19 cellular contexts compared by ENCODE assay signal in genomic region chr1:156803086-156803851, GRCh38. TPM values are rescaled to one million over a fixed set of nuclear protein-coding genes. Genes with fewer than 3 reads are reported as not detected.
A peak's percentile ranks its signal among the peaks of the same experiment; 100 is the strongest.
DNase-seq lines count a peak whose midpoint lies in the region; ATAC-seq and TF ChIP-seq lines count a peak whose summit lies in the region.
"Had no signal": no experiment of that assay in that cellular context is flagged by ENCODE, and none has a peak within 500 bp of the region (broad histone marks: within the 10 kb centered on the region; RNA-seq: fewer than 3 reads in every experiment).

No MANE protein-coding gene starts in this region.

- no peak for TF ChIP-seq POLR2A in gastrocnemius medialis (IDR thresholded peaks at IDR 0.05)

- H3K9me3 ChIP-seq in HEK293 (ENCODE audit: control insufficient read depth, insufficient read depth, low read depth, low read length) (no peaks in the 10 kb centered on the region), gastrocnemius medialis (no peaks in the 10 kb centered on the region)
- H3K9me3 ChIP-seq: ascending aorta had no signal

- peaks cover 47% of the 10 kb centered on the region for H3K4me1 Mint-ChIP-seq in activated CD8-positive, alpha-beta memory T cell treated with anti-CD3 and anti-CD28 coated beads, Interleukin-2, amount 10 ng/mL, durations not matched to agents 7 days and 5 days
- H3K4me1 Mint-ChIP-seq in nephron = peaks cover 69% of the 10 kb centered on the region

- no peak overlapping the region for H3K4me3 ChIP-seq in HEK293 (ENCODE audit: low read depth, low read length)
- no peak overlapping the region for H3K4me3 ChIP-seq in gastrocnemius medialis
- H3K4me3 ChIP-seq: ascending aorta, coronary artery, lung had no signal

- CTCF ChIA-PET in activated CD8-positive, alpha-beta memory T cell treated with anti-CD3 and anti-CD28 coated beads, Interleukin-2, amount 10 ng/mL, durations not matched to agents 7 days and 5 days (lab: Charles Lee) = interaction anchor here (2.5 to 31.5 kb wide), 4 partner anchors 11 to 76 kb away, joined by 11 to 600 read pairs (median 46); partner anchors contain the start of genes INSRR, ISG20L2, METTL25B and NTRK1
- CTCF ChIA-PET in HEK293 (lab: Yijun Ruan, JAX) = interaction anchor here (0.6 to 1.8 kb wide), 6 partner anchors 35 to 125 kb away, joined by 3 to 13 read pairs (median 4); partner anchors contain the start of gene NTRK1

- H3K27me3 Mint-ChIP-seq in activated CD8-positive, alpha-beta memory T cell treated with anti-CD3 and anti-CD28 coated beads, Interleukin-2, amount 10 ng/mL, durations not matched to agents 7 days and 5 days = no peaks in the 10 kb centered on the region
- H3K27me3 Mint-ChIP-seq in nephron (ENCODE audit: low read depth) = peaks cover 3% of the 10 kb centered on the region
- H3K27me3 Mint-ChIP-seq: naive B cell had no signal

- no peaks in the 10 kb centered on the region for H3K27me3 ChIP-seq in gastrocnemius medialis
- H3K27me3 ChIP-seq: ascending aorta had no signal

- POLR2A ChIA-PET in HEK293 (lab: Yijun Ruan, JAX) = no interaction called here

- H3K27ac ChIP-seq in HEK293 (ENCODE audit: extremely low read depth, low read depth, low read length) (no peak overlapping the region), gastrocnemius medialis (no peak overlapping the region)
- H3K27ac ChIP-seq: ascending aorta, coronary artery, KMS-11, VCaP had no signal

- no peak for TF ChIP-seq CTCF in HEK293 (tag by site-specific recombination; IDR thresholded peaks at IDR 0.05)
- no peak for TF ChIP-seq CTCF in nephron (IDR thresholded peaks at IDR 0.05; ENCODE audit: unreplicated experiment in 3 of 3)
- TF ChIP-seq CTCF in gastrocnemius medialis (IDR thresholded peaks at IDR 0.05 in 4 of 5, conservative IDR thresholded peaks at IDR 0.05 in 1 of 5) = no peak

- H3K9me3 Mint-ChIP-seq in activated CD8-positive, alpha-beta memory T cell treated with anti-CD3 and anti-CD28 coated beads, Interleukin-2, amount 10 ng/mL, durations not matched to agents 7 days and 5 days (ENCODE audit: low read depth) = no peaks in the 10 kb centered on the region
- H3K9me3 Mint-ChIP-seq in nephron = no peaks in the 10 kb centered on the region

- DNase-seq in activated CD8-positive, alpha-beta memory T cell treated with anti-CD3 and anti-CD28 coated beads, Interleukin-2, amount 50 U/mL, for 48 hours = peak; percentile 59
- no peak for DNase-seq in activated CD8-positive, alpha-beta memory T cell treated with anti-CD3 and anti-CD28 coated beads, Interleukin-2, amount 10 ng/mL, durations not matched to agents 7 days and 5 days
- DNase-seq in amniotic epithelial cell (ENCODE audit: low read depth) = peak; percentile 66
- no peak for DNase-seq in gastrocnemius medialis
- DNase-seq: ACHN, erythroblast, naive B cell, NCI-H1092 treated with DMSO at 0.1 percent for 48 hours, NCI-H2171 had no signal

- intact Hi-C loops in gastrocnemius medialis (cut with DNase I; ENCODE audit: low total_unique reads) = no loop called here

- ATAC-seq in activated CD8-positive, alpha-beta memory T cell treated with anti-CD3 and anti-CD28 coated beads, Interleukin-2, amount 10 ng/mL, durations not matched to agents 7 days and 5 days = no peak
- no peak for ATAC-seq in gastrocnemius medialis
- ATAC-seq in GM18909 (IDR thresholded peaks at IDR 0.05; ENCODE audit: poor library complexity, unreplicated experiment) = no peak
- no peak for ATAC-seq in GM19324 (IDR thresholded peaks at IDR 0.05; ENCODE audit: low FRiP score, unreplicated experiment)

- no peak overlapping the region for H3K4me3 Mint-ChIP-seq in activated CD8-positive, alpha-beta memory T cell treated with anti-CD3 and anti-CD28 coated beads, Interleukin-2, amount 10 ng/mL, durations not matched to agents 7 days and 5 days
- H3K4me3 Mint-ChIP-seq in nephron = no peak overlapping the region
- H3K4me3 Mint-ChIP-seq: naive B cell had no signal

- H3K36me3 ChIP-seq in HEK293 (ENCODE audit: control insufficient read depth in 2 of 2, insufficient read depth in 1 of 2, low read length in 2 of 2) (peaks cover under 1 to 48% of the 10 kb centered on the region in 2 experiments), gastrocnemius medialis (peaks cover 0 to 24% of the 10 kb centered on the region in 2 donors)

- no peak overlapping the region for H3K27ac Mint-ChIP-seq in activated CD8-positive, alpha-beta memory T cell treated with anti-CD3 and anti-CD28 coated beads, Interleukin-2, amount 10 ng/mL, durations not matched to agents 7 days and 5 days
- H3K27ac Mint-ChIP-seq in nephron = peak overlapping the region in 2 of 3 experiments; percentile 37 to 38

- in situ Hi-C loops in gastrocnemius medialis (cut with MboI; ENCODE audit: low sequenced_read_pairs in 4 of 4) = loop anchor here in 1 of 4 donors (5.0 kb wide), 1 partner anchor 54 kb away; the partner anchor contains the start of gene INSRR

- H3K36me3 Mint-ChIP-seq in activated CD8-positive, alpha-beta memory T cell treated with anti-CD3 and anti-CD28 coated beads, Interleukin-2, amount 10 ng/mL, durations not matched to agents 7 days and 5 days = peaks cover 25% of the 10 kb centered on the region
- peaks cover 15% of the 10 kb centered on the region for H3K36me3 Mint-ChIP-seq in nephron (ENCODE audit: low read depth)

- no peaks in the 10 kb centered on the region for H3K4me1 ChIP-seq in HEK293 (ENCODE audit: control insufficient read depth, insufficient read depth, low read length)
- peaks cover 47 to 72% of the 10 kb centered on the region in 2 donors for H3K4me1 ChIP-seq in gastrocnemius medialis
- H3K4me1 ChIP-seq: ascending aorta had no signal

TF ChIP-seq in HEK293, 187 proteins besides CTCF, POLR2A, EP300 and RAD21:
- TF ChIP-seq PRDM1 (tag by site-specific recombination; IDR thresholded peaks at IDR 0.05) (no peak), SP2 (tag by site-specific recombination; IDR thresholded peaks at IDR 0.05) (no peak), ZNF585B (tag by site-specific recombination; IDR thresholded peaks at IDR 0.05) (no peak), ZNF121 (tag by site-specific recombination; IDR thresholded peaks at IDR 0.05) (no peak), ZIC2 (tag by site-specific recombination; IDR thresholded peaks at IDR 0.05) (peak; percentile 86), ZNF266 (tag by site-specific recombination; IDR thresholded peaks at IDR 0.05; ENCODE audit: low read depth) (no peak)

RNA-seq across cellular contexts. Expression of gene SH2D2A, which starts 13.4 kb away (rescaled TPM):
- 100 to 1,000 TPM; 157 to 205 TPM for total RNA-seq in activated CD8-positive, alpha-beta memory T cell treated with anti-CD3 and anti-CD28 coated beads, Interleukin-2, amount 10 ng/mL, durations not matched to agents 7 days and 5 days
- total RNA-seq in gastrocnemius medialis = 1 to 10 TPM in 1 of 4 donors, under 1 TPM in 1, not detected in 2; 0.82 to 1.1 TPM
- total RNA-seq: ascending aorta had no signal

RNA-seq across cellular contexts. Expression of gene PRCC, which starts 35.9 kb away (rescaled TPM):
- total RNA-seq in activated CD8-positive, alpha-beta memory T cell treated with anti-CD3 and anti-CD28 coated beads, Interleukin-2, amount 10 ng/mL, durations not matched to agents 7 days and 5 days = 10 to 100 TPM; 68.7 to 99.8 TPM
- total RNA-seq in gastrocnemius medialis = 10 to 100 TPM; 42.8 to 62.3 (median 46.5) TPM

RNA-seq across cellular contexts. Expression of gene HDGF, which starts 51.8 kb away (rescaled TPM):
- 100 to 1,000 TPM; 258 to 340 TPM for total RNA-seq in activated CD8-positive, alpha-beta memory T cell treated with anti-CD3 and anti-CD28 coated beads, Interleukin-2, amount 10 ng/mL, durations not matched to agents 7 days and 5 days
- 100 to 1,000 TPM; 154 to 281 (median 240) TPM for total RNA-seq in gastrocnemius medialis

RNA-seq across cellular contexts. Expression of gene INSRR, which starts 55.6 kb away (rescaled TPM):
- total RNA-seq in activated CD8-positive, alpha-beta memory T cell treated with anti-CD3 and anti-CD28 coated beads, Interleukin-2, amount 10 ng/mL, durations not matched to agents 7 days and 5 days = under 1 TPM; 0.09 to 0.19 TPM
- total RNA-seq in gastrocnemius medialis = not detected
- total RNA-seq: lung, pulmonary artery endothelial cell had no signal

RNA-seq across cellular contexts. Expression of gene NTRK1, which starts 57.4 kb away (rescaled TPM):
- 1 to 10 TPM; 2.8 to 8.8 TPM for total RNA-seq in activated CD8-positive, alpha-beta memory T cell treated with anti-CD3 and anti-CD28 coated beads, Interleukin-2, amount 10 ng/mL, durations not matched to agents 7 days and 5 days
- total RNA-seq in gastrocnemius medialis = under 1 TPM in 2 of 4 donors, not detected in 2; 0.13 to 0.22 TPM
- total RNA-seq: ascending aorta had no signal

Comparison
In these comparisons a context has a peak if more than half of its experiments do, and no peak if none do; other contexts are left out.
1. DNase-seq: peak in activated CD8-positive, alpha-beta memory T cell treated with anti-CD3 and anti-CD28 coated beads, Interleukin-2, amount 50 U/mL, for 48 hours (single experiment) and amniotic epithelial cell (single experiment); none in activated CD8-positive, alpha-beta memory T cell treated with anti-CD3 and anti-CD28 coated beads, Interleukin-2, amount 10 ng/mL, durations not matched to agents 7 days and 5 days (single experiment) and gastrocnemius medialis (0 of 2).
2. RNA of gene SH2D2A, which starts 13.4 kb away (total RNA-seq): 157 to 205 TPM in activated CD8-positive, alpha-beta memory T cell treated with anti-CD3 and anti-CD28 coated beads, Interleukin-2, amount 10 ng/mL, durations not matched to agents 7 days and 5 days; 0.82 to 1.1 TPM in gastrocnemius medialis; every median in the first group is over 10 times any median in the second.